Comparison of ENCODE assay signal across 1 cellular context in the genomic region with DNA sequence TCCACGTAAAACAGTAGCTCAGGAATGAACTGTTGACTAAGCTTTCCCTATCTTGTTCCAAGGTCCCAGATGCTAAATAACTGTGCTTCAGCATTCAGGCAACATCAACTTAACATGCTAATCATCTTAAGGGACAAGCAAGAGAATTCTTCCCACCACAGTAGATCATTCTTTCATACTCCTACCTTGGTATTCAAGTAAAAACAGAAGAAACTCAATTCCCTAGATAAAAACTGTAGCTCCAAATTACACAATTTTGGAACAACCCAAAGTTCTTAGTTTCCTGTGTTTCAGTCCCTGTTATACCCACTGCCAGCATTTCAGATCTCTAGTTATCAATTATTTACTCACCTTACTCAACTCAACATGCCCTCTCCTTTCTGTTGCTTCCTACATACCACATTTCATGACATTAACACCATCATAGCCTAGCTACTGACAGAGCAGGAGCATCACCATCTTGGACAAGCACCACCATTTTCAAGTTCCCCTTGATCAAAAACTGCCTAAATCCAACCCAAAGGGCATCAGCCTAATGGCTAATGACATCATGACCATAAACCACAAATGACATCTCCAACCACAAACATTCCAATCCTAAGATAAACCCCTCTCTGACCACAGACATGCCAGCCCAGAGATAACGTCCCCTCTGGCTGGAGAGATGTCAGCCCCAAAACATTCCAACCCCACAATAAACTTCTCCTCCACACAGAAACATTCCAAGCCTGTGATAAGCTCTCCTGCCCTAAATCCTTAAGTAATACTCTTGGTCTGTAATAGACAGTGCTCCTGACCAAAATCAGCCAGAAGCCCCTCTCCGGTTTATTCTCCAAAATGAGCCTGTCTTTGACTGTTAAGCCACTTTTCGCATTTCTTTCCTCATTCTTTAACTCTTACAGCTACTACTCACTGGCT.
TF ChIP-seq lines count a peak whose summit lies in the region.

No MANE protein-coding gene starts in this region.

TF ChIP-seq in K562, 482 proteins besides CTCF, POLR2A, EP300 and RAD21 (continued from another document and continues in another):
- TF ChIP-seq E4F1 (CRISPR knock-in tag; IDR thresholded peaks at IDR 0.05; ENCODE audit: borderline replicate concordance) (no peak), TAF7 (tag; IDR thresholded peaks at IDR 0.05) (no peak), STAG1 (CRISPR knock-in tag; IDR thresholded peaks at IDR 0.05; ENCODE audit: borderline replicate concordance) (no peak), PCBP1 (IDR thresholded peaks at IDR 0.05; ENCODE audit: low read depth, low read length, poor library complexity, severe bottlenecking) (no peak), CHCHD3 (CRISPR knock-in tag; IDR thresholded peaks at IDR 0.05) (no peak), ZKSCAN8 (CRISPR knock-in tag; IDR thresholded peaks at IDR 0.05) (peak; percentile 36), ZBTB17 (CRISPR knock-in tag; IDR thresholded peaks at IDR 0.05) (0 out of 2 replicates have a peak, but pooled peaks have one; percentile 53), ZNF121 (CRISPR knock-in tag; conservative IDR thresholded peaks at IDR 0.05) (no peak), LCOR (CRISPR knock-in tag; IDR thresholded peaks at IDR 0.05) (peak; percentile 89), ZNF232 (CRISPR knock-in tag; IDR thresholded peaks at IDR 0.05) (0 out of 2 replicates have a peak, but pooled peaks have one; percentile 49), ZC3H11A (IDR thresholded peaks at IDR 0.05; ENCODE audit: low read depth, low read length) (no peak), ZNF780A (CRISPR knock-in tag; IDR thresholded peaks at IDR 0.05) (0 out of 2 replicates have a peak, but pooled peaks have one; percentile 16), OTX1 (CRISPR knock-in tag; IDR thresholded peaks at IDR 0.05) (peak; percentile 96), FOXP1 (CRISPR knock-in tag; IDR thresholded peaks at IDR 0.05) (no peak), NBN (IDR thresholded peaks at IDR 0.05; ENCODE audit: low read depth) (peak; percentile 88; the same call in 1 of the 2 replicates), EHMT2 (IDR thresholded peaks at IDR 0.05) (peak; percentile 91), SMARCE1 (IDR thresholded peaks at IDR 0.05) (peak; percentile 100), ZEB2 (IDR thresholded peaks at IDR 0.05) (peak; percentile 86), HDAC6 (IDR thresholded peaks at IDR 0.05; ENCODE audit: low read depth, low read length) (no peak), BHLHE40 (IDR thresholded peaks at IDR 0.05; ENCODE audit: low read length) (peak; percentile 60), XRCC5 (IDR thresholded peaks at IDR 0.05; ENCODE audit: low read depth, low read length) (no peak), E2F3 (CRISPR knock-in tag; IDR thresholded peaks at IDR 0.05) (no peak), KLF1 (tag; IDR thresholded peaks at IDR 0.05) (no peak), ZNF586 (CRISPR knock-in tag; conservative IDR thresholded peaks at IDR 0.05) (no peak), ZBTB43 (CRISPR knock-in tag; IDR thresholded peaks at IDR 0.05) (no peak), NR2F6 (CRISPR knock-in tag; IDR thresholded peaks at IDR 0.05) (no peak), MAFF (IDR thresholded peaks at IDR 0.05; ENCODE audit: low read length) (no peak)
- TF ChIP-seq, protein P1, sequence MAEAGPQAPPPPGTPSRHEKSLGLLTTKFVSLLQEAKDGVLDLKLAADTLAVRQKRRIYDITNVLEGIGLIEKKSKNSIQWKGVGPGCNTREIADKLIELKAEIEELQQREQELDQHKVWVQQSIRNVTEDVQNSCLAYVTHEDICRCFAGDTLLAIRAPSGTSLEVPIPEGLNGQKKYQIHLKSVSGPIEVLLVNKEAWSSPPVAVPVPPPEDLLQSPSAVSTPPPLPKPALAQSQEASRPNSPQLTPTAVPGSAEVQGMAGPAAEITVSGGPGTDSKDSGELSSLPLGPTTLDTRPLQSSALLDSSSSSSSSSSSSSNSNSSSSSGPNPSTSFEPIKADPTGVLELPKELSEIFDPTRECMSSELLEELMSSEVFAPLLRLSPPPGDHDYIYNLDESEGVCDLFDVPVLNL (CRISPR knock-in tag; IDR thresholded peaks at IDR 0.05; ENCODE audit: low read depth), result no peak
- TF ChIP-seq, protein P2, sequence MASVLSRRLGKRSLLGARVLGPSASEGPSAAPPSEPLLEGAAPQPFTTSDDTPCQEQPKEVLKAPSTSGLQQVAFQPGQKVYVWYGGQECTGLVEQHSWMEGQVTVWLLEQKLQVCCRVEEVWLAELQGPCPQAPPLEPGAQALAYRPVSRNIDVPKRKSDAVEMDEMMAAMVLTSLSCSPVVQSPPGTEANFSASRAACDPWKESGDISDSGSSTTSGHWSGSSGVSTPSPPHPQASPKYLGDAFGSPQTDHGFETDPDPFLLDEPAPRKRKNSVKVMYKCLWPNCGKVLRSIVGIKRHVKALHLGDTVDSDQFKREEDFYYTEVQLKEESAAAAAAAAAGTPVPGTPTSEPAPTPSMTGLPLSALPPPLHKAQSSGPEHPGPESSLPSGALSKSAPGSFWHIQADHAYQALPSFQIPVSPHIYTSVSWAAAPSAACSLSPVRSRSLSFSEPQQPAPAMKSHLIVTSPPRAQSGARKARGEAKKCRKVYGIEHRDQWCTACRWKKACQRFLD (CRISPR knock-in tag; IDR thresholded peaks at IDR 0.05), result peak; percentile 90
- TF ChIP-seq, protein P3, sequence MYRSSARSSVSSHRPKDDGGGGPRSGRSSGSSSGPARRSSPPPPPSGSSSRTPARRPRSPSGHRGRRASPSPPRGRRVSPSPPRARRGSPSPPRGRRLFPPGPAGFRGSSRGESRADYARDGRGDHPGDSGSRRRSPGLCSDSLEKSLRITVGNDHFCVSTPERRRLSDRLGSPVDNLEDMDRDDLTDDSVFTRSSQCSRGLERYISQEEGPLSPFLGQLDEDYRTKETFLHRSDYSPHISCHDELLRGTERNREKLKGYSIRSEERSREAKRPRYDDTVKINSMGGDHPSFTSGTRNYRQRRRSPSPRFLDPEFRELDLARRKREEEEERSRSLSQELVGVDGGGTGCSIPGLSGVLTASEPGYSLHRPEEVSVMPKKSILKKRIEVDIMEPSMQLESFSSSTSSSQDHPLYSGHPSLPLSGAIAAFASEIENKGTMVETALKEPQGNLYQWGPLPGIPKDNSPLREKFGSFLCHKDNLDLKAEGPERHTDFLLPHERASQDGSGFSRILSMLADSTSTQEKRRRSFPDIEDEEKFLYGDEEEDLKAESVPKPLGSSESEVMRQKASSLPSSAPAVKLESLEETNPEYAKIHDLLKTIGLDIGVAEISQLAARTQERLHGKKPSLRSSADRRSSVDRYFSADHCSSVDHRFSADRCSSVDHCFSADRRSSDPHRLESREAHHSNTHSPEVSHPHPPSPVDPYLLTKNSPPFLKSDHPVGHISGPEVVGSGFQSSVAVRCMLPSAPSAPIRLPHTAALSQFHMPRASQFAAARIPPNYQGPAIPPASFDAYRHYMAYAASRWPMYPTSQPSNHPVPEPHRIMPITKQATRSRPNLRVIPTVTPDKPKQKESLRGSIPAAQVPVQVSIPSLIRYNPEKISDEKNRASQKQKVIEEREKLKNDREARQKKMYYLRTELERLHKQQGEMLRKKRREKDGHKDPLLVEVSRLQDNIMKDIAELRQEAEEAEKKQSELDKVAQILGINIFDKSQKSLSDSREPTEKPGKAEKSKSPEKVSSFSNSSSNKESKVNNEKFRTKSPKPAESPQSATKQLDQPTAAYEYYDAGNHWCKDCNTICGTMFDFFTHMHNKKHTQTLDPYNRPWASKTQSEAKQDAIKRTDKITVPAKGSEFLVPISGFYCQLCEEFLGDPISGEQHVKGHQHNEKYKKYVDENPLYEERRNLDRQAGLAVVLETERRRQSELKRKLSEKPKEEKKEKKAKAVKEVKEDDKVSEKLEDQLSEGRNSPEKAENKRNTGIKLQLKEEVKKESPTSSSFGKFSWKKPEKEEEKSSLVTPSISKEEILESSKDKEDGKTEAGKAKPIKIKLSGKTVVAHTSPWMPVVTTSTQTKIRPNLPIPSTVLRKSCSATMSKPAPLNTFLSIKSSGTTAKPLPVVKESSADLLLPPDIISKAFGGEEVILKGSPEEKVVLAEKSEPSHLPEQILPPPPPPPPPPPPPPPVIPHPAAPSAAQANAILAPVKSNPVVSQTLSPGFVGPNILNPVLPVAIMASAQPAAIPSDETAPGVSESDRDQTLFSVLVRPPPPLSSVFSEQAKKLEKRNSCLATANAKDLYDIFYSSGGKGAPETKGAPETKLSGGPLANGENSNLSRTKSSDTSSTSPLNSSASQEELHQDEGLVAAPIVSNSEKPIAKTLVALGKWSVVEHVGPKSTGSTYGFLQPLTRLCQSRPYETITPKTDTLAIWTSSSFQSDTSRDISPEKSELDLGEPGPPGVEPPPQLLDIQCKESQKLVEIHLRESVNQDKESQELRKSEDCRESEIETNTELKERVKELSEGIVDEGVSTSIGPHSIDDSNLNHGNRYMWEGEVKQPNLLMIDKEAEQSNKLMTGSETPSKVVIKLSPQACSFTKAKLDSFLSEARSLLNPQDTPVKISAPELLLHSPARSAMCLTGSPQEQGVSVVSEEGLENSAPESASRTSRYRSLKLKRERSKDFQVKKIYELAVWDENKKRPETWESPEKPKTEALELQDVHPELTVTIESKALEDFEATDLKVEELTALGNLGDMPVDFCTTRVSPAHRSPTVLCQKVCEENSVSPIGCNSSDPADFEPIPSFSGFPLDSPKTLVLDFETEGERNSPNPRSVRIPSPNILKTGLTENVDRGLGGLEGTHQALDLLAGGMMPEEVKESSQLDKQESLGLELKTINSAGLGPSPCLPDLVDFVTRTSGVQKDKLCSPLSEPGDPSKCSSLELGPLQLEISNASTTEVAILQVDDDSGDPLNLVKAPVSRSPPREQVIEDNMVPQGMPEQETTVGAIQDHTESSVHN (IDR thresholded peaks at IDR 0.05; ENCODE audit: borderline replicate concordance in 1 of 2, low read depth in 1 of 2), result peak in 1 of 2 experiments; percentile 92; a peak in 2 of 4 replicates
- TF ChIP-seq, protein P4, sequence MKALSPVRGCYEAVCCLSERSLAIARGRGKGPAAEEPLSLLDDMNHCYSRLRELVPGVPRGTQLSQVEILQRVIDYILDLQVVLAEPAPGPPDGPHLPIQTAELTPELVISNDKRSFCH (CRISPR knock-in tag; IDR thresholded peaks at IDR 0.05), result no peak
- TF ChIP-seq, protein P4 (tag; IDR thresholded peaks at IDR 0.05), result peak; percentile 94
- TF ChIP-seq, protein P5, sequence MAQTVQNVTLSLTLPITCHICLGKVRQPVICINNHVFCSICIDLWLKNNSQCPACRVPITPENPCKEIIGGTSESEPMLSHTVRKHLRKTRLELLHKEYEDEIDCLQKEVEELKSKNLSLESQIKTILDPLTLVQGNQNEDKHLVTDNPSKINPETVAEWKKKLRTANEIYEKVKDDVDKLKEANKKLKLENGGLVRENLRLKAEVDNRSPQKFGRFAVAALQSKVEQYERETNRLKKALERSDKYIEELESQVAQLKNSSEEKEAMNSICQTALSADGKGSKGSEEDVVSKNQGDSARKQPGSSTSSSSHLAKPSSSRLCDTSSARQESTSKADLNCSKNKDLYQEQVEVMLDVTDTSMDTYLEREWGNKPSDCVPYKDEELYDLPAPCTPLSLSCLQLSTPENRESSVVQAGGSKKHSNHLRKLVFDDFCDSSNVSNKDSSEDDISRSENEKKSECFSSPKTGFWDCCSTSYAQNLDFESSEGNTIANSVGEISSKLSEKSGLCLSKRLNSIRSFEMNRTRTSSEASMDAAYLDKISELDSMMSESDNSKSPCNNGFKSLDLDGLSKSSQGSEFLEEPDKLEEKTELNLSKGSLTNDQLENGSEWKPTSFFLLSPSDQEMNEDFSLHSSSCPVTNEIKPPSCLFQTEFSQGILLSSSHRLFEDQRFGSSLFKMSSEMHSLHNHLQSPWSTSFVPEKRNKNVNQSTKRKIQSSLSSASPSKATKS (CRISPR knock-in tag; IDR thresholded peaks at IDR 0.05), result no peak
- TF ChIP-seq, protein P6, sequence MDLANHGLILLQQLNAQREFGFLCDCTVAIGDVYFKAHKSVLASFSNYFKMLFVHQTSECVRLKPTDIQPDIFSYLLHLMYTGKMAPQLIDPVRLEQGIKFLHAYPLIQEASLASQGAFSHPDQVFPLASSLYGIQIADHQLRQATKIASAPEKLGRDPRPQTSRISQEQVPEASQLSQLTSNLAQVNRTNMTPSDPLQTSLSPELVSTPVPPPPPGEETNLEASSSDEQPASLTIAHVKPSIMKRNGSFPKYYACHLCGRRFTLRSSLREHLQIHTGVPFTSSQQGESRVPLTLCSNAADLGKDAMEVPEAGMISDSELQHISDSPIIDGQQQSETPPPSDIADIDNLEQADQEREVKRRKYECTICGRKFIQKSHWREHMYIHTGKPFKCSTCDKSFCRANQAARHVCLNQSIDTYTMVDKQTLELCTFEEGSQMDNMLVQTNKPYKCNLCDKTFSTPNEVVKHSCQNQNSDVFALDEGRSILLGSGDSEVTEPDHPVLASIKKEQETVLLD (IDR thresholded peaks at IDR 0.05), result peak; percentile 67; the same call in 1 of the 2 replicates
- TF ChIP-seq, protein P7, sequence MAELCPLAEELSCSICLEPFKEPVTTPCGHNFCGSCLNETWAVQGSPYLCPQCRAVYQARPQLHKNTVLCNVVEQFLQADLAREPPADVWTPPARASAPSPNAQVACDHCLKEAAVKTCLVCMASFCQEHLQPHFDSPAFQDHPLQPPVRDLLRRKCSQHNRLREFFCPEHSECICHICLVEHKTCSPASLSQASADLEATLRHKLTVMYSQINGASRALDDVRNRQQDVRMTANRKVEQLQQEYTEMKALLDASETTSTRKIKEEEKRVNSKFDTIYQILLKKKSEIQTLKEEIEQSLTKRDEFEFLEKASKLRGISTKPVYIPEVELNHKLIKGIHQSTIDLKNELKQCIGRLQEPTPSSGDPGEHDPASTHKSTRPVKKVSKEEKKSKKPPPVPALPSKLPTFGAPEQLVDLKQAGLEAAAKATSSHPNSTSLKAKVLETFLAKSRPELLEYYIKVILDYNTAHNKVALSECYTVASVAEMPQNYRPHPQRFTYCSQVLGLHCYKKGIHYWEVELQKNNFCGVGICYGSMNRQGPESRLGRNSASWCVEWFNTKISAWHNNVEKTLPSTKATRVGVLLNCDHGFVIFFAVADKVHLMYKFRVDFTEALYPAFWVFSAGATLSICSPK (IDR thresholded peaks at IDR 0.05; ENCODE audit: borderline replicate concordance), result no peak
